16 cellular contexts compared by ENCODE assay signal in the genomic region with DNA sequence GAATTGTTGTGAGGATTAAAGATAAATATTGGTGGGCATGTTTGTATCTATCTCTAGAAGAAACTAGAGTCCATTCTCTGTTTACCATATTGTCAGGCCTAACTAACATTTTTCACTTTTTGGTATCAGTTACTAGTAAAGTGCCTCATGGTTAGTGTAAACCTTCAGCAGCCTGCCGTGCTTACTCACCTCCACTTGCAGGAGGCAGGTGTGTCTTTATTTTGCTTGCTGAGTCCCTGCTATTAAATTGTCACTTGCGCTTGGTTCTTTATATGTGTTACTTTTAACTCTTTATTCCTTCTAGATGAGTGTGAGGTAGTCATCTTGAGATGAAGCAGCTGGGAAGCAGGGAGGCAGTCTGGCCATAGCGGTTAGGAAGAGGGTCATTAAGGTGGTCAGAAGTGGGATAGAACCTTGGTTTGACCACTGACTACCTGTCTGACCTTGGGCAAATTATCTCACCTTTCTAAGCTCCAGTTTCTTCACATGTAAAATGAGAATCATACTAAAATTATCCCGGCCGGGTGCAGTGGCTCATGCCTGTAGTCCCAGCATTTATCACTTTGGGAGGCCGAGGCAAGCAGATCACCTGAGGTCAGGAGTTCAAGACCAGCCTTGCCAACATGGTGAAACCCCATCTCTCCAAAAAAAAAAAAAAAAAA. TPM values are rescaled to one million over a fixed set of nuclear protein-coding genes. Genes with fewer than 3 reads are reported as not detected.
A peak's percentile ranks its signal among the peaks of the same experiment; 100 is the strongest.
DNase-seq lines count a peak whose midpoint lies in the region; ATAC-seq and TF ChIP-seq lines count a peak whose summit lies in the region.
"Had no signal": no experiment of that assay in that cellular context is flagged by ENCODE, and none has a peak within 500 bp of the region (broad histone marks: within the 10 kb centered on the region; RNA-seq: fewer than 3 reads in every experiment).

No MANE protein-coding gene starts in this region.

- peak overlapping the region; percentile 8 for H3K4me3 Mint-ChIP-seq in activated naive CD4-positive, alpha-beta T cell treated with anti-CD3 and anti-CD28 coated beads, Interleukin-2, amount 50 U/mL, for 24 hours
- no peak overlapping the region for H3K4me3 Mint-ChIP-seq in activated naive CD4-positive, alpha-beta T cell treated with anti-CD3 and anti-CD28 coated beads for 36 hours
- H3K4me3 Mint-ChIP-seq in mesothelial cell of epicardium: no peak overlapping the region
- H3K4me3 Mint-ChIP-seq: activated CD8-positive, alpha-beta T cell treated with anti-CD3 and anti-CD28 coated beads for 36 hours; activated naive CD8-positive, alpha-beta T cell treated with anti-CD3 and anti-CD28 coated beads, Interleukin-2, amount 50 U/mL, for 24 hours had no signal

- WGBS in adrenal gland, 4 donors: 69 to 80% (median 73%) methylated on average over 6 of the region's 6 CpGs

- intact Hi-C loops in activated naive CD4-positive, alpha-beta T cell treated with anti-CD3 and anti-CD28 coated beads for 36 hours (cut with micrococcal nuclease): no loop called here
- intact Hi-C loops in adrenal gland (cut with DNase I): no loop called here

- H3K4me1 ChIP-seq in adrenal gland (replicated peaks in 1 of 2) (peaks cover 20 to 35% of the 10 kb centered on the region in 2 donors), subcutaneous abdominal adipose tissue (ENCODE audit: control insufficient read depth in 5 of 5, insufficient read depth in 5 of 5, low read length in 5 of 5) (peaks cover 0 to 32% (median 21%) of the 10 kb centered on the region in 5 donors)

- H3K27ac ChIP-seq in adrenal gland (peak overlapping the region in 4 of 5 donors; percentile 1 to 39 (median 27)), subcutaneous abdominal adipose tissue (ENCODE audit: low read depth, low read length) (peak overlapping the region; percentile 26)
- H3K27ac ChIP-seq: upper lobe of right lung had no signal

- H3K27me3 ChIP-seq in adrenal gland (no peaks in the 10 kb centered on the region), subcutaneous abdominal adipose tissue (ENCODE audit: control insufficient read depth in 5 of 5, insufficient read depth in 4 of 5, low read length in 5 of 5) (no peaks in the 10 kb centered on the region)
- H3K27me3 ChIP-seq: heart right ventricle, upper lobe of right lung had no signal

- CTCF ChIA-PET in activated naive CD4-positive, alpha-beta T cell treated with anti-CD3 and anti-CD28 coated beads for 36 hours (lab: Charles Lee): interaction anchor here (0.6 kb wide), 1 partner anchor 47 kb away, joined by 3 read pairs; no protein-coding TSS in a partner anchor

- no peak overlapping the region for H3K27ac Mint-ChIP-seq in activated naive CD4-positive, alpha-beta T cell treated with anti-CD3 and anti-CD28 coated beads, Interleukin-2, amount 50 U/mL, for 24 hours
- H3K27ac Mint-ChIP-seq in activated naive CD4-positive, alpha-beta T cell treated with anti-CD3 and anti-CD28 coated beads for 36 hours: no peak overlapping the region
- H3K27ac Mint-ChIP-seq in mesothelial cell of epicardium: peak overlapping the region; percentile 70
- H3K27ac Mint-ChIP-seq: activated CD8-positive, alpha-beta T cell treated with anti-CD3 and anti-CD28 coated beads for 36 hours; activated naive CD8-positive, alpha-beta T cell treated with anti-CD3 and anti-CD28 coated beads, Interleukin-2, amount 50 U/mL, for 24 hours had no signal

- H3K36me3 ChIP-seq in adrenal gland (replicated peaks in 1 of 2) (no peaks in the 10 kb centered on the region), subcutaneous abdominal adipose tissue (ENCODE audit: control insufficient read depth in 5 of 5, insufficient read depth in 5 of 5, low read length in 5 of 5) (peaks cover 0 to 4% (median 0%) of the 10 kb centered on the region in 5 donors)
- H3K36me3 ChIP-seq: upper lobe of right lung had no signal

- no peaks in the 10 kb centered on the region for H3K9me3 Mint-ChIP-seq in activated naive CD4-positive, alpha-beta T cell treated with anti-CD3 and anti-CD28 coated beads, Interleukin-2, amount 50 U/mL, for 24 hours
- H3K9me3 Mint-ChIP-seq in activated naive CD4-positive, alpha-beta T cell treated with anti-CD3 and anti-CD28 coated beads for 36 hours: peaks cover 3% of the 10 kb centered on the region
- H3K9me3 Mint-ChIP-seq in mesothelial cell of epicardium: peaks cover 18% of the 10 kb centered on the region
- H3K9me3 Mint-ChIP-seq: activated naive CD8-positive, alpha-beta T cell treated with anti-CD3 and anti-CD28 coated beads, Interleukin-2, amount 50 U/mL, for 24 hours had no signal

- H3K4me3 ChIP-seq in adrenal gland (no peak overlapping the region), subcutaneous abdominal adipose tissue (ENCODE audit: low read depth in 1 of 5, low read length in 5 of 5) (no peak overlapping the region)
- H3K4me3 ChIP-seq: upper lobe of right lung had no signal

- ATAC-seq in HG03432 (IDR thresholded peaks at IDR 0.05; ENCODE audit: unreplicated experiment): no peak
- ATAC-seq: activated CD8-positive, alpha-beta T cell treated with anti-CD3 and anti-CD28 coated beads for 36 hours; activated naive CD8-positive, alpha-beta T cell treated with anti-CD3 and anti-CD28 coated beads, Interleukin-2, amount 50 U/mL, for 24 hours; upper lobe of right lung had no signal

- H3K9me3 ChIP-seq in adrenal gland (replicated peaks in 1 of 3) (no peaks in the 10 kb centered on the region), subcutaneous abdominal adipose tissue (ENCODE audit: control insufficient read depth in 5 of 5, low read length in 5 of 5) (no peaks in the 10 kb centered on the region)
- H3K9me3 ChIP-seq: upper lobe of right lung had no signal

- no peak for TF ChIP-seq CTCF in adrenal gland (IDR thresholded peaks at IDR 0.05)
- TF ChIP-seq CTCF in mesothelial cell of epicardium (IDR thresholded peaks at IDR 0.05; ENCODE audit: unreplicated experiment): no peak

- H3K4me1 Mint-ChIP-seq in activated naive CD4-positive, alpha-beta T cell treated with anti-CD3 and anti-CD28 coated beads, Interleukin-2, amount 50 U/mL, for 24 hours: peaks cover 90% of the 10 kb centered on the region
- H3K4me1 Mint-ChIP-seq in activated naive CD4-positive, alpha-beta T cell treated with anti-CD3 and anti-CD28 coated beads for 36 hours (ENCODE audit: low read depth): peaks cover 77% of the 10 kb centered on the region
- H3K4me1 Mint-ChIP-seq in mesothelial cell of epicardium: peaks cover 12% of the 10 kb centered on the region

- no peak for TF ChIP-seq POLR2A in adrenal gland (IDR thresholded peaks at IDR 0.05)

- H3K27me3 Mint-ChIP-seq in activated naive CD4-positive, alpha-beta T cell treated with anti-CD3 and anti-CD28 coated beads, Interleukin-2, amount 50 U/mL, for 24 hours: no peaks in the 10 kb centered on the region
- no peaks in the 10 kb centered on the region for H3K27me3 Mint-ChIP-seq in activated naive CD4-positive, alpha-beta T cell treated with anti-CD3 and anti-CD28 coated beads for 36 hours (ENCODE audit: low read depth)
- no peaks in the 10 kb centered on the region for H3K27me3 Mint-ChIP-seq in mesothelial cell of epicardium (ENCODE audit: low read depth)
- H3K27me3 Mint-ChIP-seq: activated CD8-positive, alpha-beta T cell treated with anti-CD3 and anti-CD28 coated beads for 36 hours; activated naive CD8-positive, alpha-beta T cell treated with anti-CD3 and anti-CD28 coated beads, Interleukin-2, amount 50 U/mL, for 24 hours had no signal

- no peak overlapping the region for H3K9ac ChIP-seq in subcutaneous abdominal adipose tissue (ENCODE audit: low read length in 5 of 5)

- peaks cover 16% of the 10 kb centered on the region for H3K36me3 Mint-ChIP-seq in activated naive CD4-positive, alpha-beta T cell treated with anti-CD3 and anti-CD28 coated beads, Interleukin-2, amount 50 U/mL, for 24 hours
- H3K36me3 Mint-ChIP-seq in activated naive CD4-positive, alpha-beta T cell treated with anti-CD3 and anti-CD28 coated beads for 36 hours (ENCODE audit: low read depth): peaks cover 31% of the 10 kb centered on the region
- H3K36me3 Mint-ChIP-seq in mesothelial cell of epicardium: peaks cover 48% of the 10 kb centered on the region

- no peak for DNase-seq in activated naive CD4-positive, alpha-beta T cell treated with anti-CD3 and anti-CD28 coated beads for 36 hours
- DNase-seq in adrenal gland (no peak), mesothelial cell of epicardium (ENCODE audit: low spot score in 2 of 2, unreplicated experiment in 2 of 2) (no peak), foreskin melanocyte (no peak)
- no peak for DNase-seq in stimulated activated CD4-positive, alpha-beta T cell treated with anti-CD3 and anti-CD28 coated beads, Interleukin-12 subunit alpha, Interleukin-12 subunit beta, amount 100 ng/mL, for 4 hours
- DNase-seq: activated CD8-positive, alpha-beta T cell treated with anti-CD3 and anti-CD28 coated beads for 36 hours; activated naive CD8-positive, alpha-beta T cell treated with anti-CD3 and anti-CD28 coated beads, Interleukin-2, amount 50 U/mL, for 24 hours; caudate nucleus; DMS79 treated with DMSO at 0.1 percent for 48 hours; heart right ventricle; NCI-H1417 treated with DMSO at 0.1 percent for 48 hours; NCI-H345; upper lobe of right lung had no signal

RNA-seq across cellular contexts. Expression of a gene that starts 21.2 kb away (rescaled TPM):
- total RNA-seq in activated naive CD4-positive, alpha-beta T cell treated with anti-CD3 and anti-CD28 coated beads for 36 hours: 10 to 100 TPM; 84.7 to 87.0 TPM
- total RNA-seq in adrenal gland: 100 to 1,000 TPM in 2 of 8 donors, 10 to 100 TPM in 6; 68.9 to 180 (median 94.0) TPM
- polyA plus RNA-seq in adrenal gland: 10 to 100 TPM; 40.2 to 65.6 (median 52.9) TPM
- 133 to 141 TPM (median 137 TPM) in 3 replicates for total RNA-seq in mesothelial cell of epicardium
